ENCODE assay signal across 19 cellular contexts in genomic region chr19:49448432-49448786, GRCh38. TPM values are rescaled to one million over a fixed set of nuclear protein-coding genes. Genes with fewer than 3 reads are reported as not detected.
DNase-seq lines count a peak whose midpoint lies in the region; ATAC-seq and TF ChIP-seq lines count a peak whose summit lies in the region.
"Had no signal": no experiment of that assay in that cellular context is flagged by ENCODE, and none has a peak within 500 bp of the region (broad histone marks: within the 10 kb centered on the region; RNA-seq: fewer than 3 reads in every experiment).

No MANE protein-coding gene starts in this region.

- no peaks in the 10 kb centered on the region for H3K27me3 Mint-ChIP-seq in MCF 10A (ENCODE audit: insufficient read depth, unreplicated experiment)
- no peaks in the 10 kb centered on the region for H3K27me3 Mint-ChIP-seq in effector memory CD8-positive, alpha-beta T cell
- H3K27me3 Mint-ChIP-seq in stimulated activated naive B cell treated with anti-CD40 and anti-IgM and Interleukin-4, amounts not matched to agents 10 μg/mL and 1 μg/mL and 100 μg/mL, for 72 hours, result no peaks in the 10 kb centered on the region

- ATAC-seq in Panc1 (no peak), HG03139 (IDR thresholded peaks at IDR 0.05; ENCODE audit: unreplicated experiment) (no peak)
- ATAC-seq in effector memory CD8-positive, alpha-beta T cell (replicated peaks), result no peak
- no peak for ATAC-seq in stimulated activated naive B cell treated with anti-CD40 and anti-IgM and Interleukin-4, amounts not matched to agents 10 μg/mL and 1 μg/mL and 100 μg/mL, for 72 hours (replicated peaks)

- no peak overlapping the region for H3K4me3 Mint-ChIP-seq in MCF 10A (ENCODE audit: unreplicated experiment)
- H3K4me3 Mint-ChIP-seq in effector memory CD8-positive, alpha-beta T cell, result no peak overlapping the region
- peak overlapping the region in 1 of 2 donors; percentile 27 for H3K4me3 Mint-ChIP-seq in stimulated activated naive B cell treated with anti-CD40 and anti-IgM and Interleukin-4, amounts not matched to agents 10 μg/mL and 1 μg/mL and 100 μg/mL, for 72 hours

- H3K27ac ChIP-seq in breast epithelium, result peak overlapping the region in 1 of 2 donors; percentile 21
- H3K27ac ChIP-seq in Panc1 (ENCODE audit: low read length), result no peak overlapping the region
- H3K27ac ChIP-seq: neutrophil, right atrium auricular region had no signal

- POLR2A ChIA-PET in MCF 10A (lab: Yijun Ruan, JAX), result no interaction called here
- POLR2A ChIA-PET in Panc1 (lab: Charles Lee), result no interaction called here

- H3K36me3 Mint-ChIP-seq in MCF 10A (ENCODE audit: insufficient read depth, unreplicated experiment), result peaks cover 45% of the 10 kb centered on the region
- H3K36me3 Mint-ChIP-seq in effector memory CD8-positive, alpha-beta T cell (ENCODE audit: insufficient read depth), result peaks cover 42% of the 10 kb centered on the region
- H3K36me3 Mint-ChIP-seq in stimulated activated naive B cell treated with anti-CD40 and anti-IgM and Interleukin-4, amounts not matched to agents 10 μg/mL and 1 μg/mL and 100 μg/mL, for 72 hours, result peaks cover 38 to 58% of the 10 kb centered on the region in 2 donors

- peak overlapping the region; percentile 31 for H3K27ac Mint-ChIP-seq in MCF 10A (ENCODE audit: low read depth, unreplicated experiment)
- H3K27ac Mint-ChIP-seq in effector memory CD8-positive, alpha-beta T cell, result peak overlapping the region; percentile 15 to 41
- peak overlapping the region; percentile 3 for H3K27ac Mint-ChIP-seq in stimulated activated naive B cell treated with anti-CD40 and anti-IgM and Interleukin-4, amounts not matched to agents 10 μg/mL and 1 μg/mL and 100 μg/mL, for 72 hours

- peaks cover 25% of the 10 kb centered on the region for H3K4me1 Mint-ChIP-seq in MCF 10A (ENCODE audit: insufficient read depth, unreplicated experiment)
- peaks cover 38 to 51% of the 10 kb centered on the region in 2 donors for H3K4me1 Mint-ChIP-seq in effector memory CD8-positive, alpha-beta T cell (ENCODE audit: low read depth in 2 of 2)
- H3K4me1 Mint-ChIP-seq in stimulated activated naive B cell treated with anti-CD40 and anti-IgM and Interleukin-4, amounts not matched to agents 10 μg/mL and 1 μg/mL and 100 μg/mL, for 72 hours, result peaks cover 35 to 63% of the 10 kb centered on the region in 2 donors

- in situ Hi-C loops in Panc1 (cut with HindIII; ENCODE audit: low pct_unique_long_range_greater_than_20kb, low sequenced_read_pairs), result no loop called here

- H3K9me3 ChIP-seq in breast epithelium (no peaks in the 10 kb centered on the region), Panc1 (ENCODE audit: control insufficient read depth, insufficient read depth, low read depth, low read length) (no peaks in the 10 kb centered on the region)
- H3K9me3 ChIP-seq: neutrophil, right atrium auricular region had no signal

- TF ChIP-seq CTCF in MCF 10A (IDR thresholded peaks at IDR 0.05; ENCODE audit: unreplicated experiment) (no peak), breast epithelium (IDR thresholded peaks at IDR 0.05) (no peak), Panc1 (IDR thresholded peaks at IDR 0.05) (no peak)

- CTCF ChIA-PET in MCF 10A (lab: Yijun Ruan, JAX) (no interaction called here), Panc1 (lab: Charles Lee) (no interaction called here)

- H3K27me3 ChIP-seq in breast epithelium, result no peaks in the 10 kb centered on the region
- H3K27me3 ChIP-seq in Panc1 (ENCODE audit: control insufficient read depth, insufficient read depth, low read length), result no peaks in the 10 kb centered on the region
- H3K27me3 ChIP-seq: neutrophil, right atrium auricular region had no signal

- H3K4me1 ChIP-seq in breast epithelium (peaks cover 1 to 8% of the 10 kb centered on the region in 2 donors), Panc1 (ENCODE audit: control insufficient read depth, insufficient read depth, low read length) (no peaks in the 10 kb centered on the region)

- intact Hi-C loops in MCF 10A (cut with micrococcal nuclease) (no loop called here), breast epithelium (cut with DNase I; ENCODE audit: low total_unique reads) (no loop called here), Panc1 (cut with micrococcal nuclease; ENCODE audit: unreplicated experiment) (no loop called here)

- no peak for TF ChIP-seq POLR2A in breast epithelium (IDR thresholded peaks at IDR 0.05)

- H3K9me3 Mint-ChIP-seq in MCF 10A (ENCODE audit: unreplicated experiment), result no peaks in the 10 kb centered on the region
- peaks cover 0 to 2% of the 10 kb centered on the region in 2 donors for H3K9me3 Mint-ChIP-seq in effector memory CD8-positive, alpha-beta T cell
- H3K9me3 Mint-ChIP-seq in stimulated activated naive B cell treated with anti-CD40 and anti-IgM and Interleukin-4, amounts not matched to agents 10 μg/mL and 1 μg/mL and 100 μg/mL, for 72 hours, result no peaks in the 10 kb centered on the region

- no peak for DNase-seq in MCF 10A (ENCODE audit: unreplicated experiment)
- no peak for DNase-seq in breast epithelium (ENCODE audit: low spot score in 2 of 2)
- no peak for DNase-seq in Panc1 (ENCODE audit: low read depth, low spot score)
- no peak for DNase-seq in effector memory CD8-positive, alpha-beta T cell
- no peak for DNase-seq in stimulated activated naive B cell treated with anti-CD40 and anti-IgM and Interleukin-4, amounts not matched to agents 10 μg/mL and 1 μg/mL and 100 μg/mL, for 72 hours
- DNase-seq in stimulated activated CD4-positive, alpha-beta T cell treated with anti-CD3 and anti-CD28 coated beads, Interleukin-12 subunit alpha, Interleukin-12 subunit beta, amount 100 ng/mL, for 4 hours, result no peak
- DNase-seq in RKO (ENCODE audit: low spot score), result no peak
- DNase-seq: activated CD4-positive, alpha-beta T cell treated with anti-CD3 and anti-CD28 coated beads for 4 hours; anterior cingulate cortex; GF-D8; NCI-H2081; NCI-H510A treated with DMSO at 0.1 percent for 48 hours; SIG-M5; T-helper 9 cell had no signal

- BruUV-seq in MCF 10A (replicated peaks; lab: Mats Ljungman, UMichigan) (no TSS peak), Panc1 (replicated peaks; lab: Mats Ljungman, UMichigan) (TSS peak; percentile 40)

- H3K4me3 ChIP-seq in breast epithelium (no peak overlapping the region), Panc1 (ENCODE audit: low read depth in 2 of 2, low read length in 2 of 2) (no peak overlapping the region)
- H3K4me3 ChIP-seq: right atrium auricular region had no signal

- no peaks in the 10 kb centered on the region for H3K36me3 ChIP-seq in breast epithelium
- H3K36me3 ChIP-seq in Panc1 (ENCODE audit: control insufficient read depth, insufficient read depth, low read length), result no peaks in the 10 kb centered on the region; the same call in 1 of the 2 replicates

RNA-seq across cellular contexts. Expression of gene PIH1D1, which starts 3.2 kb away (rescaled TPM):
- total RNA-seq in MCF 10A (2022), result 86.3 and 116 TPM in 2 replicates
- 100 to 1,000 TPM in 2 of 3 donors, 10 to 100 TPM in 1; 94.4 to 121 (median 106) TPM for total RNA-seq in breast epithelium
- 78.5 TPM for total RNA-seq in Panc1 (2021; ENCODE audit: unreplicated experiment)
- polyA plus RNA-seq in Panc1 (2012; ENCODE audit: insufficient read length), result 72.4 TPM

RNA-seq across cellular contexts. Expression of gene ALDH16A1, which starts 4.6 kb away (rescaled TPM):
- total RNA-seq in MCF 10A (2022) (28.4 and 34.2 TPM in 2 replicates), breast epithelium (10 to 100 TPM; 20.6 to 34.4 (median 32.2) TPM), Panc1 (2021; ENCODE audit: unreplicated experiment) (19.6 TPM)
- 31.7 TPM for polyA plus RNA-seq in Panc1 (2012; ENCODE audit: insufficient read length)

RNA-seq across cellular contexts. Expression of gene SLC17A7, which starts 7.1 kb away (rescaled TPM):
- total RNA-seq in MCF 10A (2022), result not detected in 2 replicates
- total RNA-seq in breast epithelium, result 1 to 10 TPM in 1 of 3 donors, under 1 TPM in 2; 0.44 to 4.3 (median 0.98) TPM
- 1.2 TPM for total RNA-seq in Panc1 (2021; ENCODE audit: unreplicated experiment)
- polyA plus RNA-seq in Panc1 (2012; ENCODE audit: insufficient read length), result 1.7 TPM
- total RNA-seq: kidney epithelial cell had no signal

RNA-seq across cellular contexts. Expression of gene GFY, which starts 23.2 kb away (rescaled TPM):
- total RNA-seq in MCF 10A (2022) (not detected in 2 replicates), breast epithelium (not detected), Panc1 (2021; ENCODE audit: unreplicated experiment) (not detected)
- polyA plus RNA-seq in Panc1 (2012; ENCODE audit: insufficient read length), result not detected
- total RNA-seq: chondrocyte, kidney epithelial cell, right atrium auricular region had no signal

RNA-seq across cellular contexts. Expression of gene PTH2, which starts 25.2 kb away (rescaled TPM):
- total RNA-seq in MCF 10A (2022) (not detected in 2 replicates), breast epithelium (not detected), Panc1 (2021; ENCODE audit: unreplicated experiment) (not detected)
- polyA plus RNA-seq in Panc1 (2012; ENCODE audit: insufficient read length), result not detected
- total RNA-seq: chondrocyte, kidney epithelial cell, right atrium auricular region had no signal
